35 cellular contexts compared by ENCODE assay signal in genomic region chr6:67812125-67812524, GRCh38.
"Had no signal": no experiment of that assay in that cellular context is flagged by ENCODE, and none has a peak within 500 bp of the region (broad histone marks: within the 10 kb centered on the region; RNA-seq: fewer than 3 reads in every experiment).

No MANE protein-coding gene starts in this region.

- H3K4me3 ChIP-seq: MG63 had no signal

- DNase-seq: MG63, MM.1S, MV-4-11, NCI-H1048, NCI-H1092, NCI-H1092 treated with DMSO at 0.1 percent for 48 hours, NCI-H1105, NCI-H1105 treated with DMSO at 0.1 percent for 48 hours, NCI-H1417, NCI-H1417 treated with DMSO at 0.1 percent for 48 hours, NCI-H1436, NCI-H1436 treated with DMSO at 0.1 percent for 48 hours, NCI-H146, NCI-H1694, NCI-H1694 treated with DMSO at 0.1 percent for 48 hours, NCI-H187, NCI-H187 treated with DMSO at 0.1 percent for 48 hours, NCI-H1930, NCI-H2029, NCI-H2029 treated with DMSO at 0.1 percent for 48 hours, NCI-H2081, NCI-H2081 treated with DMSO at 0.1 percent for 48 hours, NCI-H2107, NCI-H2171, NCI-H2171 treated with DMSO at 0.1 percent for 48 hours, NCI-H2227 treated with DMSO at 0.1 percent for 48 hours, NCI-H226, NCI-H345, NCI-H446, NCI-H446 treated with DMSO at 0.1 percent for 48 hours, NCI-H510A, NCI-H510A treated with DMSO at 0.1 percent for 48 hours, NCI-H524, NCI-H524 treated with DMSO at 0.1 percent for 48 hours, NCI-H526 had no signal

- H3K27me3 ChIP-seq: MG63 had no signal

- H3K36me3 ChIP-seq: MG63 had no signal
